18 cellular contexts compared by ENCODE assay signal in genomic region chr4:2855584-2855983, GRCh38. TPM values are rescaled to one million over a fixed set of nuclear protein-coding genes. Genes with fewer than 3 reads are reported as not detected.
A peak's percentile ranks its signal among the peaks of the same experiment; 100 is the strongest.
DNase-seq lines count a peak whose midpoint lies in the region; ATAC-seq and TF ChIP-seq lines count a peak whose summit lies in the region.
"Had no signal": no experiment of that assay in that cellular context is flagged by ENCODE, and none has a peak within 500 bp of the region (broad histone marks: within the 10 kb centered on the region; RNA-seq: fewer than 3 reads in every experiment).

No MANE protein-coding gene starts in this region.

- H3K27ac ChIP-seq in CD4-positive, CD25-positive, alpha-beta regulatory T cell (ENCODE audit: insufficient read depth, low read length, poor library complexity, severe bottlenecking): peak overlapping the region; percentile 47
- peak overlapping the region; percentile 81 for H3K27ac ChIP-seq in psoas muscle
- H3K27ac ChIP-seq in lower lobe of right lung: no peak overlapping the region
- H3K27ac ChIP-seq: HL-60 had no signal

- H3K9me3 ChIP-seq in CD4-positive, CD25-positive, alpha-beta regulatory T cell (ENCODE audit: control insufficient read depth in 2 of 2, low read length in 2 of 2): no peaks in the 10 kb centered on the region
- H3K9me3 ChIP-seq in psoas muscle (no peaks in the 10 kb centered on the region), lower lobe of right lung (no peaks in the 10 kb centered on the region)
- H3K9me3 ChIP-seq: BE2C had no signal

- ATAC-seq in CD4-positive, CD25-positive, alpha-beta regulatory T cell (ENCODE audit: low read depth in 2 of 2): no peak
- peak in 1 of 4 donors; percentile 21 for ATAC-seq in psoas muscle
- no peak for ATAC-seq in lower lobe of right lung
- no peak for ATAC-seq in GM18519 (IDR thresholded peaks at IDR 0.05; ENCODE audit: low FRiP score, unreplicated experiment)

- H3K9me3 Mint-ChIP-seq in CD4-positive, CD25-positive, alpha-beta regulatory T cell: no peaks in the 10 kb centered on the region
- H3K9me3 Mint-ChIP-seq in immature natural killer cell: no peaks in the 10 kb centered on the region

- no peak for DNase-seq in CD4-positive, CD25-positive, alpha-beta regulatory T cell
- DNase-seq in HEK293T (ENCODE audit: extremely low spot score): no peak
- no peak for DNase-seq in immature natural killer cell
- DNase-seq in psoas muscle: no peak
- no peak for DNase-seq in activated CD8-positive, alpha-beta memory T cell treated with anti-CD3 and anti-CD28 coated beads, Interleukin-2, amount 50 U/mL, for 48 hours
- DNase-seq in NCI-H82 treated with DMSO at 0.1 percent for 48 hours (lab: John Stamatoyannopoulos, UW; ENCODE audit: unreplicated experiment): no peak
- DNase-seq in lower lobe of right lung: no peak
- DNase-seq: BE2C; DMS 273 treated with DMSO at 0.1 percent for 48 hours; KG1; NCI-H1048; NCI-H146; NCI-H2107; NCI-H226; NCI-H526 treated with DMSO at 0.1 percent for 48 hours; NK-92 treated with Interleukin-12 subunit alpha and Interleukin-12 subunit beta, amount 100 ng/mL, for 24 hours had no signal

- peaks cover 11% of the 10 kb centered on the region for H3K36me3 ChIP-seq in CD4-positive, CD25-positive, alpha-beta regulatory T cell (ENCODE audit: control insufficient read depth, insufficient read depth, low read length)
- peaks cover 3 to 11% of the 10 kb centered on the region in 2 donors for H3K36me3 ChIP-seq in psoas muscle (ENCODE audit: insufficient read depth in 1 of 2, low read depth in 1 of 2)
- peaks cover 22% of the 10 kb centered on the region for H3K36me3 ChIP-seq in lower lobe of right lung

- no peak overlapping the region for H3K4me3 ChIP-seq in CD4-positive, CD25-positive, alpha-beta regulatory T cell (ENCODE audit: low read depth, low read length)
- H3K4me3 ChIP-seq in psoas muscle (peak overlapping the region; percentile 23), lower lobe of right lung (no peak overlapping the region)

- POLR2A ChIA-PET in HEK293T (lab: Yijun Ruan, JAX): no interaction called here

- H3K4me3 Mint-ChIP-seq in CD4-positive, CD25-positive, alpha-beta regulatory T cell: no peak overlapping the region
- peak overlapping the region in 2 of 5 donors; percentile 21 to 45 for H3K4me3 Mint-ChIP-seq in immature natural killer cell

- TF ChIP-seq CTCF in psoas muscle (IDR thresholded peaks at IDR 0.05) (no peak), lower lobe of right lung (IDR thresholded peaks at IDR 0.05) (no peak)

- peaks cover 12% of the 10 kb centered on the region for H3K36me3 Mint-ChIP-seq in CD4-positive, CD25-positive, alpha-beta regulatory T cell
- peaks cover 0 to 6% (median 0%) of the 10 kb centered on the region in 3 donors for H3K36me3 Mint-ChIP-seq in immature natural killer cell

- H3K4me1 Mint-ChIP-seq in CD4-positive, CD25-positive, alpha-beta regulatory T cell: peaks cover 38 to 87% (median 56%) of the 10 kb centered on the region in 4 donors
- H3K4me1 Mint-ChIP-seq in immature natural killer cell: peaks cover 90 to 93% of the 10 kb centered on the region in 2 donors

- 66 to 81% (median 68%) methylated on average over 5 of the region's 5 CpGs for WGBS in psoas muscle, 3 donors

- peaks cover 71% of the 10 kb centered on the region for H3K4me1 ChIP-seq in CD4-positive, CD25-positive, alpha-beta regulatory T cell (ENCODE audit: control insufficient read depth, insufficient read depth, low read length, poor library complexity, severe bottlenecking)
- H3K4me1 ChIP-seq in psoas muscle: peaks cover 82% of the 10 kb centered on the region
- H3K4me1 ChIP-seq in lower lobe of right lung: peaks cover 92% of the 10 kb centered on the region
- H3K4me1 ChIP-seq: BE2C had no signal

- peak overlapping the region; percentile 78 to 95 (median 84) for H3K27ac Mint-ChIP-seq in CD4-positive, CD25-positive, alpha-beta regulatory T cell
- peak overlapping the region in 5 of 6 donors; percentile 6 to 89 (median 79) for H3K27ac Mint-ChIP-seq in immature natural killer cell

- no peaks in the 10 kb centered on the region for H3K27me3 Mint-ChIP-seq in CD4-positive, CD25-positive, alpha-beta regulatory T cell
- no peaks in the 10 kb centered on the region for H3K27me3 Mint-ChIP-seq in immature natural killer cell (ENCODE audit: low read depth in 3 of 3)

- intact Hi-C loops in psoas muscle (cut with DNase I) (no loop called here), lower lobe of right lung (cut with DNase I) (no loop called here)

- CTCF ChIA-PET in HEK293T (lab: Yijun Ruan, JAX): no interaction called here

- no peaks in the 10 kb centered on the region for H3K27me3 ChIP-seq in CD4-positive, CD25-positive, alpha-beta regulatory T cell (ENCODE audit: control insufficient read depth, insufficient read depth, low read length)
- H3K27me3 ChIP-seq in psoas muscle (ENCODE audit: insufficient read depth in 3 of 3, low read length in 2 of 3) (no peaks in the 10 kb centered on the region), lower lobe of right lung (ENCODE audit: low read depth) (no peaks in the 10 kb centered on the region)
- H3K27me3 ChIP-seq: BE2C had no signal

TF ChIP-seq in HEK293T, 16 proteins besides CTCF, POLR2A, EP300 and RAD21:
- TF ChIP-seq ZNF384 (IDR thresholded peaks at IDR 0.05): peak; percentile 69
- TF ChIP-seq HDGF (IDR thresholded peaks at IDR 0.05; ENCODE audit: borderline replicate concordance): no peak
TF ChIP-seq in HEK293T: peak in this region for 1.

RNA-seq across cellular contexts. Expression of gene ADD1, which starts 11.9 kb away (rescaled TPM):
- 242 TPM for total RNA-seq in CD4-positive, CD25-positive, alpha-beta regulatory T cell
- 100 to 1,000 TPM; 142 to 151 (median 145) TPM for polyA plus RNA-seq in CD4-positive, CD25-positive, alpha-beta regulatory T cell
- 100 to 1,000 TPM; 207 to 318 (median 314) TPM for polyA plus RNA-seq in immature natural killer cell
- 100 to 1,000 TPM; 163 to 214 (median 187) TPM for total RNA-seq in psoas muscle
- polyA plus RNA-seq in psoas muscle: 100 to 1,000 TPM; 124 to 224 (median 126) TPM
- total RNA-seq in lower lobe of right lung: 279 TPM
